Comparison of ENCODE assay signal across 20 cellular contexts in genomic region chr3:72665103-72665502, GRCh38.
"Had no signal": no experiment of that assay in that cellular context is flagged by ENCODE, and none has a peak within 500 bp of the region (broad histone marks: within the 10 kb centered on the region; RNA-seq: fewer than 3 reads in every experiment).

No MANE protein-coding gene starts in this region.

- H3K27ac ChIP-seq: VCaP had no signal

- H3K36me3 ChIP-seq: MG63 had no signal

- H3K9me3 ChIP-seq: MG63, SK-N-SH had no signal

- H3K27me3 ChIP-seq: MG63 had no signal

- DNase-seq: activated CD4-positive, alpha-beta memory T cell treated with anti-CD3 and anti-CD28 coated beads, Interleukin-2, amount 10 ng/mL, durations not matched to agents 7 days and 5 days; activated CD4-positive, alpha-beta T cell treated with anti-CD3 and anti-CD28 coated beads for 36 hours; activated CD4-positive, alpha-beta T cell treated with anti-CD3 and anti-CD28 coated beads, Interleukin-2, amount 50 U/mL, for 1 hour; activated gamma-delta T cell treated with Interleukin-2 at 50 U/mL for 16 hours; activated naive CD4-positive, alpha-beta T cell treated with anti-CD3 and anti-CD28 coated beads, Interleukin-2, amount 10 ng/mL, durations not matched to agents 7 days and 5 days; activated naive CD8-positive, alpha-beta T cell treated with anti-CD3 and anti-CD28 coated beads for 36 hours; activated T-cell treated with anti-CD3 and anti-CD28 coated beads for 4 hours; activated T-cell treated with anti-CD3 and anti-CD28 coated beads, Interleukin-2, amount 50 U/mL, for 72 hours; anterior cingulate cortex; MG63; MV-4-11; NCI-H1092 treated with DMSO at 0.1 percent for 48 hours; NCI-H1436; NCI-H1694 treated with DMSO at 0.1 percent for 48 hours; NCI-H2029 treated with DMSO at 0.1 percent for 48 hours; NCI-H446; NCI-H748 treated with DMSO at 0.1 percent for 48 hours; T-helper 1 cell had no signal

- H3K4me3 ChIP-seq: MG63 had no signal
